Comparison of ENCODE assay signal across 1 cellular context in the genomic region with DNA sequence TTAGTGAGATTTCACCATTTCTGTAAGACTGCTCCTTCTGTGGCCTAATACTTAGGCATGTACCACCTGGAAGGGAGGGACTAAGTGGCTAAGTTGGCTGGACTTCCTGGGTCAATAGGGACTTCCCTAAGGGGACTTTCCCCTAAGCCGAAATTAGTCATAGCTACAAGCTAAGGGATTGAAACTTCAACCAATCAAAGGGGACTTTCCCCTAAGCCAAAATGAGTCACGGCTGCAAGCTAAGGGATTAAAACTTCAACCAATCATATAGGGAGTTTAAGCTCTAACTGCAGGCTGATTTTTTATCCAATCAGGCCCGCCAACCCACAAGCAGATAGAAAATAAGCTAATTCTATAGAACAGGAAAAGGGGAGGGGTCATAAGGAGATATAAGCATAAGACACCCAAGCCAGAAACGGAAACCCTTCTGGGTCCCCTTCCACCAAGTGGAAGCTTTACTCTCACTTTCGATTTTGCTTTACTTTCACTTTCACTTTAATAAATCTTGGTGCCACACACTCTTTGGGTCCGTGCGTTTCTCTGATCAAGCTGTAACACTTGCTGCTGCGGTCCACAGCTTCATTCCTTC.
A peak's percentile ranks its signal among the peaks of the same experiment; 100 is the strongest.
TF ChIP-seq lines count a peak whose summit lies in the region.

No MANE protein-coding gene starts in this region.

TF ChIP-seq in GM12878, 131 proteins besides CTCF, POLR2A, EP300 and RAD21 (continued from another document and continues in another):
- TF ChIP-seq ZNF687 (IDR thresholded peaks at IDR 0.05) (no peak), JUND (IDR thresholded peaks at IDR 0.05; ENCODE audit: low read depth, low read length) (peak; percentile 61), HDAC6 (IDR thresholded peaks at IDR 0.05; ENCODE audit: unreplicated experiment) (no peak), ASH2L (IDR thresholded peaks at IDR 0.05; ENCODE audit: borderline replicate concordance, low read depth) (no peak), CREM (IDR thresholded peaks at IDR 0.05; ENCODE audit: low read depth) (0 out of 2 replicates have a peak, but pooled peaks have one; percentile 43), SMAD5 (IDR thresholded peaks at IDR 0.05; ENCODE audit: low read depth) (no peak), ZNF24 (IDR thresholded peaks at IDR 0.05) (no peak), PAX8 (IDR thresholded peaks at IDR 0.05) (no peak), RELA (IDR thresholded peaks at IDR 0.05; ENCODE audit: borderline replicate concordance, partially characterized antibody) (peak; percentile 88), TCF12 (IDR thresholded peaks at IDR 0.05; ENCODE audit: low read depth, low read length) (0 out of 2 replicates have a peak, but pooled peaks have one; percentile 20), SIN3A (IDR thresholded peaks at IDR 0.05; ENCODE audit: low read depth, low read length) (no peak), MLLT1 (IDR thresholded peaks at IDR 0.05) (0 out of 2 replicates have a peak, but pooled peaks have one; percentile 46), CBX5 (IDR thresholded peaks at IDR 0.05; ENCODE audit: low read depth) (peak; percentile 43; the same call in 1 of the 2 replicates), PAX5 (IDR thresholded peaks at IDR 0.05; ENCODE audit: borderline replicate concordance, low read depth, low read length) (no peak), BMI1 (IDR thresholded peaks at IDR 0.05; ENCODE audit: borderline replicate concordance) (no peak), DPF2 (IDR thresholded peaks at IDR 0.05) (peak; percentile 72), RBBP5 (conservative IDR thresholded peaks at IDR 0.05) (no peak), RELB (IDR thresholded peaks at IDR 0.05; ENCODE audit: low read depth) (peak; percentile 80; the same call in 1 of the 2 replicates), NR2C2 (IDR thresholded peaks at IDR 0.05; ENCODE audit: borderline replicate concordance, control insufficient read depth, insufficient read length, low read depth) (no peak), SREBF2 (IDR thresholded peaks at IDR 0.05; ENCODE audit: low read length) (no peak), ETV6 (conservative IDR thresholded peaks at IDR 0.05 in 1 of 2, IDR thresholded peaks at IDR 0.05 in 1 of 2; ENCODE audit: borderline replicate concordance in 1 of 2, low read depth in 1 of 2) (0 out of 4 replicates have a peak, but pooled peaks of 1 of the 2 experiments have one; percentile 12), HDGF (IDR thresholded peaks at IDR 0.05) (no peak), IKZF2 (IDR thresholded peaks at IDR 0.05) (peak; percentile 16 to 35; a peak in 2 of 4 replicates), PKNOX1 (IDR thresholded peaks at IDR 0.05) (0 out of 2 replicates have a peak, but pooled peaks have one; percentile 26), STAT3 (IDR thresholded peaks at IDR 0.05; ENCODE audit: low read depth, low read length) (no peak), USF1 (IDR thresholded peaks at IDR 0.05; ENCODE audit: borderline replicate concordance, extremely low read length, insufficient read depth, low read depth, low read length) (no peak), IKZF1 (conservative IDR thresholded peaks at IDR 0.05) (peak; percentile 29), ZNF207 (IDR thresholded peaks at IDR 0.05; ENCODE audit: borderline replicate concordance) (no peak), GATAD2B (conservative IDR thresholded peaks at IDR 0.05; ENCODE audit: low read depth) (no peak), TBL1XR1 (IDR thresholded peaks at IDR 0.05; ENCODE audit: low read depth, low read length) (peak; percentile 50; the same call in 1 of the 2 replicates), NKRF (conservative IDR thresholded peaks at IDR 0.05) (no peak), MEF2A (IDR thresholded peaks at IDR 0.05; ENCODE audit: insufficient read depth, low read depth, low read length) (peak; percentile 62; the same call in 1 of the 2 replicates), ZBED1 (IDR thresholded peaks at IDR 0.05; ENCODE audit: borderline replicate concordance) (no peak), ZNF622 (IDR thresholded peaks at IDR 0.05) (no peak), ZSCAN29 (IDR thresholded peaks at IDR 0.05) (no peak), FOS (IDR thresholded peaks at IDR 0.05; ENCODE audit: borderline replicate concordance, extremely low read depth, insufficient read length) (no peak), JUNB (IDR thresholded peaks at IDR 0.05) (peak; percentile 81), RUNX3 (IDR thresholded peaks at IDR 0.05; ENCODE audit: low read length) (peak; percentile 57)
- TF ChIP-seq, protein P1, sequence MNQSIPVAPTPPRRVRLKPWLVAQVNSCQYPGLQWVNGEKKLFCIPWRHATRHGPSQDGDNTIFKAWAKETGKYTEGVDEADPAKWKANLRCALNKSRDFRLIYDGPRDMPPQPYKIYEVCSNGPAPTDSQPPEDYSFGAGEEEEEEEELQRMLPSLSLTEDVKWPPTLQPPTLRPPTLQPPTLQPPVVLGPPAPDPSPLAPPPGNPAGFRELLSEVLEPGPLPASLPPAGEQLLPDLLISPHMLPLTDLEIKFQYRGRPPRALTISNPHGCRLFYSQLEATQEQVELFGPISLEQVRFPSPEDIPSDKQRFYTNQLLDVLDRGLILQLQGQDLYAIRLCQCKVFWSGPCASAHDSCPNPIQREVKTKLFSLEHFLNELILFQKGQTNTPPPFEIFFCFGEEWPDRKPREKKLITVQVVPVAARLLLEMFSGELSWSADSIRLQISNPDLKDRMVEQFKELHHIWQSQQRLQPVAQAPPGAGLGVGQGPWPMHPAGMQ (IDR thresholded peaks at IDR 0.05; ENCODE audit: borderline replicate concordance), result no peak
- TF ChIP-seq, protein P2, sequence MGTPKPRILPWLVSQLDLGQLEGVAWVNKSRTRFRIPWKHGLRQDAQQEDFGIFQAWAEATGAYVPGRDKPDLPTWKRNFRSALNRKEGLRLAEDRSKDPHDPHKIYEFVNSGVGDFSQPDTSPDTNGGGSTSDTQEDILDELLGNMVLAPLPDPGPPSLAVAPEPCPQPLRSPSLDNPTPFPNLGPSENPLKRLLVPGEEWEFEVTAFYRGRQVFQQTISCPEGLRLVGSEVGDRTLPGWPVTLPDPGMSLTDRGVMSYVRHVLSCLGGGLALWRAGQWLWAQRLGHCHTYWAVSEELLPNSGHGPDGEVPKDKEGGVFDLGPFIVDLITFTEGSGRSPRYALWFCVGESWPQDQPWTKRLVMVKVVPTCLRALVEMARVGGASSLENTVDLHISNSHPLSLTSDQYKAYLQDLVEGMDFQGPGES (IDR thresholded peaks at IDR 0.05), result no peak
- TF ChIP-seq, protein P3, sequence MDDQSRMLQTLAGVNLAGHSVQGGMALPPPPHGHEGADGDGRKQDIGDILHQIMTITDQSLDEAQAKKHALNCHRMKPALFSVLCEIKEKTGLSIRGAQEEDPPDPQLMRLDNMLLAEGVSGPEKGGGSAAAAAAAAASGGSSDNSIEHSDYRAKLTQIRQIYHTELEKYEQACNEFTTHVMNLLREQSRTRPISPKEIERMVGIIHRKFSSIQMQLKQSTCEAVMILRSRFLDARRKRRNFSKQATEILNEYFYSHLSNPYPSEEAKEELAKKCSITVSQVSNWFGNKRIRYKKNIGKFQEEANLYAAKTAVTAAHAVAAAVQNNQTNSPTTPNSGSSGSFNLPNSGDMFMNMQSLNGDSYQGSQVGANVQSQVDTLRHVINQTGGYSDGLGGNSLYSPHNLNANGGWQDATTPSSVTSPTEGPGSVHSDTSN (IDR thresholded peaks at IDR 0.05; ENCODE audit: insufficient replicate concordance, low read depth, low read length), result no peak
- TF ChIP-seq, protein P4, sequence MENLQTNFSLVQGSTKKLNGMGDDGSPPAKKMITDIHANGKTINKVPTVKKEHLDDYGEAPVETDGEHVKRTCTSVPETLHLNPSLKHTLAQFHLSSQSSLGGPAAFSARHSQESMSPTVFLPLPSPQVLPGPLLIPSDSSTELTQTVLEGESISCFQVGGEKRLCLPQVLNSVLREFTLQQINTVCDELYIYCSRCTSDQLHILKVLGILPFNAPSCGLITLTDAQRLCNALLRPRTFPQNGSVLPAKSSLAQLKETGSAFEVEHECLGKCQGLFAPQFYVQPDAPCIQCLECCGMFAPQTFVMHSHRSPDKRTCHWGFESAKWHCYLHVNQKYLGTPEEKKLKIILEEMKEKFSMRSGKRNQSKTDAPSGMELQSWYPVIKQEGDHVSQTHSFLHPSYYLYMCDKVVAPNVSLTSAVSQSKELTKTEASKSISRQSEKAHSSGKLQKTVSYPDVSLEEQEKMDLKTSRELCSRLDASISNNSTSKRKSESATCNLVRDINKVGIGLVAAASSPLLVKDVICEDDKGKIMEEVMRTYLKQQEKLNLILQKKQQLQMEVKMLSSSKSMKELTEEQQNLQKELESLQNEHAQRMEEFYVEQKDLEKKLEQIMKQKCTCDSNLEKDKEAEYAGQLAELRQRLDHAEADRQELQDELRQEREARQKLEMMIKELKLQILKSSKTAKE (IDR thresholded peaks at IDR 0.05; ENCODE audit: low read depth, poor library complexity, severe bottlenecking), result peak; percentile 36
